ENCODE assay signal across 8 cellular contexts in the genomic region with DNA sequence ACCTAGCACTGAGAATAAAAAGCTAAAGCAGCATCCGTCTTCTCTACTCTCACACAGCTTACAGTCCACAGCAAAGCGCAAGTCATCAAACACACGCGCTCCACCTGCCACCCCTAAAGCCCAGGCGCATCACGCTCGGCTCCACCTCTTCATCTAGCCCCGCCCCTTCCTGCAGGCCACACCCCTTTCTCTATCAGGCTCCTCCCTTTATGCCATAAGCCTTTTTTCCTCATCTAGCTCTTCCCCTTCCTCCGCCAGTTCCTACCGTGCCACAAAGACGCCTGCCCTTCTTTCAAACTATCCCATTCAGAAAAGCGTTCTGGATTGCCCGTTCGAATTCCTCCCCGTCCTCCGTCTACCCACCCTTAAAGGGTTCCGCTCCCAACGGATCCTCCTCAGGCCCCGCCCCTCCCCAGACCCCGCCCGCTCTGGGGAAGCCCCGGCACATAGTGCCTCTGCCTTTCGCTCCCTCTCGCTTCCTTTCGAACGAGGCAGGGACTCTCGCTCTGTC. TPM values are rescaled to one million over a fixed set of nuclear protein-coding genes. Genes with fewer than 3 reads are reported as not detected.
A peak's percentile ranks its signal among the peaks of the same experiment; 100 is the strongest.
DNase-seq lines count a peak whose midpoint lies in the region; ATAC-seq lines count a peak whose summit lies in the region.

No MANE protein-coding gene starts in this region.

- intact Hi-C loops in left colon (cut with DNase I, micrococcal nuclease) = no loop called here

- DNase-seq in AG08396 (ENCODE audit: low spot score) (peak; percentile 86), NCI-H345 (lab: John Stamatoyannopoulos, UW) (peak; percentile 89), cerebellum (ENCODE audit: low spot score) (peak; percentile 92), left colon (peak; percentile 89 to 94)
- peak; percentile 87 to 94 (median 91) for DNase-seq in activated CD4-positive, CD25-positive, alpha-beta regulatory T cell (lab: John Stamatoyannopoulos, UW)
- DNase-seq in stimulated activated CD4-positive, alpha-beta T cell treated with anti-CD3 and anti-CD28 coated beads, Interleukin-1b, Interleukin-23, amount 100 ng/mL, for 4 hours (ENCODE audit: low read depth in 2 of 2) = peak; percentile 92 to 94

- peak; percentile 75 for ATAC-seq in GM19043 (IDR thresholded peaks at IDR 0.05; ENCODE audit: low read depth, unreplicated experiment)
- ATAC-seq in HG03342 (IDR thresholded peaks at IDR 0.05; ENCODE audit: unreplicated experiment) = peak; percentile 78
- ATAC-seq in left colon = peak; percentile 89

RNA-seq across cellular contexts. Expression of a gene that starts 0.4 kb away (rescaled TPM):
- total RNA-seq in cerebellum (2.0 TPM), left colon (under 1 TPM; 0.58 to 0.75 TPM)

RNA-seq across cellular contexts. Expression of a gene that starts 19.6 kb away (rescaled TPM):
- total RNA-seq in cerebellum = 23.2 TPM
- total RNA-seq in left colon = 10 to 100 TPM; 10.2 to 14.7 TPM

RNA-seq across cellular contexts. Expression of a gene that starts 41.0 kb away (rescaled TPM):
- total RNA-seq in cerebellum (47.4 TPM), left colon (10 to 100 TPM; 25.5 to 34.4 TPM)

Comparison
In these comparisons a context has a peak if more than half of its experiments do, and no peak if none do; other contexts are left out.
1. Peak in every context shown above with its lines: DNase-seq and ATAC-seq.